23 cellular contexts compared by ENCODE assay signal in genomic region chr14:20998139-20998538, GRCh38. TPM values are rescaled to one million over a fixed set of nuclear protein-coding genes. Genes with fewer than 3 reads are reported as not detected.
DNase-seq lines count a peak whose midpoint lies in the region; ATAC-seq and TF ChIP-seq lines count a peak whose summit lies in the region.
"Had no signal": no experiment of that assay in that cellular context is flagged by ENCODE, and none has a peak within 500 bp of the region (broad histone marks: within the 10 kb centered on the region; RNA-seq: fewer than 3 reads in every experiment).

No MANE protein-coding gene starts in this region.

- H3K27ac Mint-ChIP-seq in naive thymus-derived CD8-positive, alpha-beta T cell, result peak overlapping the region in 6 of 10 donors; percentile 26 to 79 (median 40)
- H3K27ac Mint-ChIP-seq in endothelial cell (ENCODE audit: unreplicated experiment) (no peak overlapping the region), immature natural killer cell (peak overlapping the region in 1 of 6 donors; percentile 30)
- H3K27ac Mint-ChIP-seq: activated CD4-positive, alpha-beta memory T cell treated with anti-CD3 and anti-CD28 coated beads for 36 hours had no signal

- no peak for DNase-seq in naive thymus-derived CD8-positive, alpha-beta T cell
- no peak for DNase-seq in endothelial cell (ENCODE audit: low spot score)
- no peak for DNase-seq in upper lobe of right lung
- DNase-seq in immature natural killer cell, result no peak
- DNase-seq: activated CD4-positive, alpha-beta memory T cell treated with anti-CD3 and anti-CD28 coated beads for 36 hours; amygdala; CD4-positive, CD25-positive, alpha-beta regulatory T cell; lower lobe of right lung; NCI-H1436; NK-92 treated with Interleukin-12 subunit alpha and Interleukin-12 subunit beta, amount 100 ng/mL, for 24 hours; RPMI8226; stimulated activated naive CD4-positive, alpha-beta T cell; SW 1271; uterus had no signal

- H3K27me3 ChIP-seq in HUES48 (ENCODE audit: control insufficient read depth, insufficient read depth, low read length), result no peaks in the 10 kb centered on the region
- H3K27me3 ChIP-seq in esophagus (ENCODE audit: control insufficient read depth in 1 of 2, insufficient read depth in 2 of 2, low read length in 2 of 2), result no peaks in the 10 kb centered on the region
- H3K27me3 ChIP-seq in upper lobe of right lung, result no peaks in the 10 kb centered on the region
- H3K27me3 ChIP-seq: gastroesophageal sphincter, uterus had no signal

- H3K36me3 ChIP-seq in HUES48 (ENCODE audit: control insufficient read depth, insufficient read depth, low read length) (peaks cover 40% of the 10 kb centered on the region), esophagus (ENCODE audit: control insufficient read depth in 2 of 2, insufficient read depth in 2 of 2, low read length in 1 of 2) (peaks cover 11 to 21% of the 10 kb centered on the region in 2 donors), upper lobe of right lung (peaks cover 46% of the 10 kb centered on the region)
- H3K36me3 ChIP-seq: uterus had no signal

- POLR2A ChIA-PET in naive thymus-derived CD8-positive, alpha-beta T cell (lab: Charles Lee), result no interaction called here

- WGBS in esophagus, 2 donors, result 47 to 68% methylated on average over 3 of the region's 3 CpGs

- H3K4me1 Mint-ChIP-seq in naive thymus-derived CD8-positive, alpha-beta T cell, result peaks cover 10 to 30% (median 20%) of the 10 kb centered on the region in 4 donors
- H3K4me1 Mint-ChIP-seq in endothelial cell (ENCODE audit: unreplicated experiment) (peaks cover 14% of the 10 kb centered on the region), immature natural killer cell (peaks cover 0 to 4% of the 10 kb centered on the region in 2 donors)
- H3K4me1 Mint-ChIP-seq: neural crest cell had no signal

- H3K9ac ChIP-seq in HUES48 (ENCODE audit: low read depth, low read length), result no peak overlapping the region

- H3K4me1 ChIP-seq in HUES48 (ENCODE audit: control insufficient read depth, insufficient read depth, low read length) (peaks cover 8% of the 10 kb centered on the region), esophagus (ENCODE audit: control insufficient read depth in 2 of 2, insufficient read depth in 2 of 2, low read length in 1 of 2) (peaks cover 3 to 8% of the 10 kb centered on the region in 2 donors), upper lobe of right lung (no peaks in the 10 kb centered on the region)
- H3K4me1 ChIP-seq: gastroesophageal sphincter, lower lobe of right lung, uterus had no signal

- peak overlapping the region in 1 of 10 donors; percentile 3 for H3K4me3 Mint-ChIP-seq in naive thymus-derived CD8-positive, alpha-beta T cell
- no peak overlapping the region for H3K4me3 Mint-ChIP-seq in endothelial cell (ENCODE audit: unreplicated experiment)
- no peak overlapping the region for H3K4me3 Mint-ChIP-seq in immature natural killer cell
- H3K4me3 Mint-ChIP-seq: activated CD4-positive, alpha-beta memory T cell treated with anti-CD3 and anti-CD28 coated beads for 36 hours; neural crest cell had no signal

- H3K9me3 Mint-ChIP-seq in naive thymus-derived CD8-positive, alpha-beta T cell, result no peaks in the 10 kb centered on the region
- H3K9me3 Mint-ChIP-seq in endothelial cell (ENCODE audit: unreplicated experiment) (no peaks in the 10 kb centered on the region), immature natural killer cell (no peaks in the 10 kb centered on the region)
- H3K9me3 Mint-ChIP-seq: activated CD4-positive, alpha-beta memory T cell treated with anti-CD3 and anti-CD28 coated beads for 36 hours; CD4-positive, CD25-positive, alpha-beta regulatory T cell; neural crest cell had no signal

- H3K9me3 ChIP-seq in HUES48 (ENCODE audit: control insufficient read depth, insufficient read depth, low read length) (no peaks in the 10 kb centered on the region), esophagus (ENCODE audit: control insufficient read depth in 2 of 2, insufficient read depth in 1 of 2, low read depth in 1 of 2, low read length in 1 of 2) (no peaks in the 10 kb centered on the region), upper lobe of right lung (no peaks in the 10 kb centered on the region)
- H3K9me3 ChIP-seq: gastroesophageal sphincter, lower lobe of right lung, uterus had no signal

- H3K27ac ChIP-seq in 22Rv1 (peak overlapping the region; percentile 52), HUES48 (ENCODE audit: low read depth, low read length) (peak overlapping the region; percentile 43), esophagus (ENCODE audit: low read depth in 2 of 2, low read length in 1 of 2) (peak overlapping the region; percentile 81 to 88), upper lobe of right lung (no peak overlapping the region)
- H3K27ac ChIP-seq: gastroesophageal sphincter, lower lobe of right lung, uterus had no signal

- no peak for ATAC-seq in naive thymus-derived CD8-positive, alpha-beta T cell
- no peak for ATAC-seq in upper lobe of right lung
- no peak for ATAC-seq in GM21515 (IDR thresholded peaks at IDR 0.05; ENCODE audit: unreplicated experiment)

- H3K27me3 Mint-ChIP-seq in naive thymus-derived CD8-positive, alpha-beta T cell, result no peaks in the 10 kb centered on the region
- H3K27me3 Mint-ChIP-seq in endothelial cell (ENCODE audit: unreplicated experiment), result no peaks in the 10 kb centered on the region
- H3K27me3 Mint-ChIP-seq in immature natural killer cell (ENCODE audit: low read depth in 3 of 3), result peaks cover 0 to 3% (median 0%) of the 10 kb centered on the region in 3 donors
- H3K27me3 Mint-ChIP-seq: activated CD4-positive, alpha-beta memory T cell treated with anti-CD3 and anti-CD28 coated beads for 36 hours had no signal

- intact Hi-C loops in upper lobe of right lung (cut with DNase I), result no loop called here

- H3K36me3 Mint-ChIP-seq in naive thymus-derived CD8-positive, alpha-beta T cell, result peaks cover 0 to 52% (median 16%) of the 10 kb centered on the region in 3 donors
- H3K36me3 Mint-ChIP-seq in endothelial cell (ENCODE audit: low read depth, unreplicated experiment), result peaks cover 16% of the 10 kb centered on the region
- peaks cover under 1 to 48% (median 41%) of the 10 kb centered on the region in 3 donors for H3K36me3 Mint-ChIP-seq in immature natural killer cell

- H3K4me3 ChIP-seq in HUES48 (ENCODE audit: low read depth, low read length), result no peak overlapping the region
- peak overlapping the region; percentile 0 to 26 for H3K4me3 ChIP-seq in esophagus (ENCODE audit: low read depth in 1 of 2, low read length in 2 of 2)
- no peak overlapping the region for H3K4me3 ChIP-seq in upper lobe of right lung
- H3K4me3 ChIP-seq: gastroesophageal sphincter, lower lobe of right lung, uterus had no signal

- TF ChIP-seq CTCF in 22Rv1 (IDR thresholded peaks at IDR 0.05), result no peak
- TF ChIP-seq CTCF in endothelial cell (IDR thresholded peaks at IDR 0.05; ENCODE audit: unreplicated experiment), result no peak
- no peak for TF ChIP-seq CTCF in upper lobe of right lung (IDR thresholded peaks at IDR 0.05)

RNA-seq across cellular contexts. Expression of gene SLC39A2, which starts 1.0 kb away (rescaled TPM):
- polyA plus RNA-seq in esophagus (10 to 100 TPM in 1 of 2 donors, 1 to 10 TPM in 1; 8.2 to 20.3 TPM), immature natural killer cell (not detected)
- total RNA-seq in naive thymus-derived CD8-positive, alpha-beta T cell, result under 1 TPM; 0.80 to 0.91 TPM
- polyA plus RNA-seq in naive thymus-derived CD8-positive, alpha-beta T cell, result not detected
- total RNA-seq in endothelial cell (ENCODE audit: unreplicated experiment) (not detected), upper lobe of right lung (not detected)
- total RNA-seq: CD4-positive, CD25-positive, alpha-beta regulatory T cell; cerebellum; Daoy; lower lobe of right lung had no signal
- polyA plus RNA-seq: CD4-positive, CD25-positive, alpha-beta regulatory T cell had no signal

RNA-seq across cellular contexts. Expression of gene METTL17, which starts 8.4 kb away (rescaled TPM):
- polyA plus RNA-seq in esophagus, result 10 to 100 TPM; 55.1 to 56.3 TPM
- 100 to 1,000 TPM; 120 to 127 TPM for total RNA-seq in naive thymus-derived CD8-positive, alpha-beta T cell
- 10 to 100 TPM; 29.8 to 50.8 (median 38.2) TPM for polyA plus RNA-seq in naive thymus-derived CD8-positive, alpha-beta T cell
- total RNA-seq in endothelial cell (ENCODE audit: unreplicated experiment), result 62.7 TPM
- total RNA-seq in upper lobe of right lung, result 51.0 TPM
- 10 to 100 TPM; 30.4 to 39.6 (median 32.1) TPM for polyA plus RNA-seq in immature natural killer cell

RNA-seq across cellular contexts. Expression of gene NDRG2, which starts 26.7 kb away (rescaled TPM):
- 100 to 1,000 TPM; 131 to 252 TPM for polyA plus RNA-seq in esophagus
- total RNA-seq in naive thymus-derived CD8-positive, alpha-beta T cell, result 10 to 100 TPM; 30.8 to 35.4 TPM
- polyA plus RNA-seq in naive thymus-derived CD8-positive, alpha-beta T cell, result 10 to 100 TPM; 24.6 to 32.7 (median 28.3) TPM
- 45.9 TPM for total RNA-seq in endothelial cell (ENCODE audit: unreplicated experiment)
- total RNA-seq in upper lobe of right lung, result 127 TPM
- 10 to 100 TPM; 10.9 to 40.0 (median 19.9) TPM for polyA plus RNA-seq in immature natural killer cell

RNA-seq across cellular contexts. Expression of gene TPPP2, which starts 31.9 kb away (rescaled TPM):
- polyA plus RNA-seq in esophagus (under 1 TPM in 1 of 2 donors, not detected in 1; 0.14 TPM), immature natural killer cell (not detected)
- total RNA-seq in naive thymus-derived CD8-positive, alpha-beta T cell, result not detected
- not detected for polyA plus RNA-seq in naive thymus-derived CD8-positive, alpha-beta T cell
- total RNA-seq in endothelial cell (ENCODE audit: unreplicated experiment) (0.62 TPM), upper lobe of right lung (not detected)
- total RNA-seq: activated CD4-positive, alpha-beta memory T cell treated with anti-CD3 and anti-CD28 coated beads for 36 hours; CD4-positive, CD25-positive, alpha-beta regulatory T cell; cerebellum; Daoy; gastroesophageal sphincter; HT1080; lower lobe of right lung; neural crest cell had no signal
- polyA plus RNA-seq: CD4-positive, CD25-positive, alpha-beta regulatory T cell had no signal

RNA-seq across cellular contexts. Expression of gene RNASE13, which starts 36.5 kb away (rescaled TPM):
- polyA plus RNA-seq in esophagus, result not detected
- not detected for total RNA-seq in naive thymus-derived CD8-positive, alpha-beta T cell
- polyA plus RNA-seq in naive thymus-derived CD8-positive, alpha-beta T cell, result not detected
- total RNA-seq in endothelial cell (ENCODE audit: unreplicated experiment), result not detected
- not detected for total RNA-seq in upper lobe of right lung
- not detected for polyA plus RNA-seq in immature natural killer cell
- total RNA-seq: activated CD4-positive, alpha-beta memory T cell treated with anti-CD3 and anti-CD28 coated beads for 36 hours; CD4-positive, CD25-positive, alpha-beta regulatory T cell; cerebellum; Daoy; gastroesophageal sphincter; HT1080; lower lobe of right lung; neural crest cell; uterus had no signal
- polyA plus RNA-seq: CD4-positive, CD25-positive, alpha-beta regulatory T cell had no signal

Comparison
In these comparisons a context has a peak if more than half of its experiments do, and no peak if none do; other contexts are left out.
1. H3K4me3 ChIP-seq: peak in esophagus (2 of 2); none in HUES48 (single experiment) and upper lobe of right lung (single experiment).